Comparison of ENCODE assay signal across 21 cellular contexts in the genomic region with DNA sequence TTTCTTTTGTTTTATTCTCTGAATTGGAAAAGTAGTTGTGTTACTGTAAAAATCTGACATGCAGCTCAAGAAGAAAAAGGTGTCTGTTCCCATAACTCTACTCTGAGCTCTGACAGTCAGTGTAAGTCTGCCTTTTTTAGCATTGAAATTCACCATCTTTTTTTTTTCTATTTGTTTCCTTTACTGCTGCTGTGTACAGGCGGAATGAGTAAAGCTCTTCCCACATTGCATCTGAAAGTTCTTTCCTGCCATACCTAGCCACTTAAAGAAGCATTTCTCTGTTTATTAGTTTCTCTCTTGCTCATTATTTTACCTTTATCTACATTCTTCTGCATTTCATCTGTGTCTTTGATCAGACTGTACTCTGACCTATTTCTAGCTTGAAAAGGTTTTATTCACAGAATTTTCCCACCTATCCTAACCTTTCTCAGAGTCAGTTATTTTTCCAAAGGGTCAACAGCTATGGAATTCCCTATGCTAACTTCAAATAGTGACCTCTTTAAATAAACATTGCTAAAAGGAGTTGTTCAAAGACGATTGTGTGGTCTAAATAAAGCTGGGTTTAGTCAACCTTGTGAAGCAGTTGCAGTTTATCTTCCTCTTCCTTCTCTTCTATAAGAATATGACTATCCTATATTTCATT.
DNase-seq lines count a peak whose midpoint lies in the region; ATAC-seq, FAIRE-seq and TF ChIP-seq lines count a peak whose summit lies in the region.
"Had no signal": no experiment of that assay in that cellular context is flagged by ENCODE, and none has a peak within 500 bp of the region (broad histone marks: within the 10 kb centered on the region; RNA-seq: fewer than 3 reads in every experiment).

No MANE protein-coding gene starts in this region.

- no peak overlapping the region for H3K23ac ChIP-seq in neuronal stem cell (ENCODE audit: low read depth, low read length, poor library complexity)

- peak; percentile 82 to 99 for TF ChIP-seq EP300 in HepG2 (IDR thresholded peaks at IDR 0.05; ENCODE audit: low read depth in 2 of 2, low read length in 2 of 2)
- peak; percentile 94 for TF ChIP-seq EP300 in HepG2 (CRISPR knock-in tag; IDR thresholded peaks at IDR 0.05; ENCODE audit: borderline replicate concordance)

- peaks cover 6% of the 10 kb centered on the region for H3K27me3 Mint-ChIP-seq in Caco-2 (ENCODE audit: insufficient read depth, unreplicated experiment)

- H3K27me3 ChIP-seq in Caco-2 (replicated peaks; ENCODE audit: control insufficient read depth, insufficient read depth, low read length) (no peaks in the 10 kb centered on the region), PC-9 (ENCODE audit: insufficient read depth, low read depth) (no peaks in the 10 kb centered on the region), HepG2 (ENCODE audit: control insufficient read depth in 1 of 2, insufficient read depth in 2 of 2, low read length in 2 of 2) (no peaks in the 10 kb centered on the region), neuronal stem cell (ENCODE audit: control insufficient read depth in 3 of 3, insufficient read depth in 3 of 3, low read depth in 1 of 3, low read length in 3 of 3) (no peaks in the 10 kb centered on the region), heart left ventricle (no peaks in the 10 kb centered on the region)
- H3K27me3 ChIP-seq: BLaER1 had no signal

- peak overlapping the region; percentile 2 for H3K4me3 Mint-ChIP-seq in Caco-2 (ENCODE audit: unreplicated experiment)
- H3K4me3 Mint-ChIP-seq: CD8-positive, alpha-beta memory T cell had no signal

- no peak overlapping the region for H3K4ac ChIP-seq in neuronal stem cell (ENCODE audit: low read length)

- 0% methylated on average over 2 of the region's 2 CpGs for WGBS in HepG2 (ENCODE audit: low lambda C conversion rate)
- WGBS in neuronal stem cell (ENCODE audit: extremely low coverage in 2 of 2, insufficient read length in 2 of 2, insufficient replicate concordance in 1 of 2), 2 donors: no CpG with 5 or more reads among the region's 2 CpGs
- 34 to 57% (median 53%) methylated on average over 2 of the region's 2 CpGs for WGBS in heart left ventricle, 4 donors

- no peaks in the 10 kb centered on the region for H3K36me3 Mint-ChIP-seq in Caco-2 (ENCODE audit: insufficient read depth, unreplicated experiment)
- H3K36me3 Mint-ChIP-seq: CD8-positive, alpha-beta memory T cell had no signal

- H2BK15ac ChIP-seq in neuronal stem cell (ENCODE audit: low read length): no peak overlapping the region

- CTCF ChIA-PET in Caco-2 (lab: Charles Lee): no interaction called here
- CTCF ChIA-PET in PC-9 (lab: Charles Lee): no interaction called here
- CTCF ChIA-PET in HepG2 (lab: Yijun Ruan, JAX; ENCODE audit: low intra/inter-chr PET ratio, low total read pairs): no interaction called here

- no peaks in the 10 kb centered on the region for H3K79me1 ChIP-seq in neuronal stem cell (ENCODE audit: low read depth, low read length)

- no peak overlapping the region for H2BK12ac ChIP-seq in neuronal stem cell (ENCODE audit: low read length)

- H2BK120ac ChIP-seq in neuronal stem cell (ENCODE audit: low read depth, low read length): no peak overlapping the region

- 0 out of 2 replicates have a peak, but pooled peaks have one; percentile 31 for TF ChIP-seq RAD21 in HepG2 (CRISPR knock-in tag; IDR thresholded peaks at IDR 0.05)

- no peaks in the 10 kb centered on the region; the same call in none of the 2 replicates for H3K9me2 ChIP-seq in PC-9 (ENCODE audit: insufficient read depth)

- H3K9me3 Mint-ChIP-seq in Caco-2 (ENCODE audit: unreplicated experiment): peaks cover 19% of the 10 kb centered on the region

- H3K4me3 ChIP-seq in Caco-2 (ENCODE audit: low read depth, low read length) (no peak overlapping the region), PC-9 (no peak overlapping the region), HepG2 (replicated peaks in 1 of 3; ENCODE audit: insufficient read depth in 1 of 3, low read depth in 2 of 3, low read length in 3 of 3) (peak overlapping the region in 2 of 3 experiments; percentile 11 to 13; a peak in 2 of 6 replicates), neuronal stem cell (ENCODE audit: low read length in 2 of 2) (no peak overlapping the region), heart left ventricle (no peak overlapping the region)
- H3K4me3 ChIP-seq: BLaER1, GM23248 had no signal

- peak overlapping the region; percentile 59 for H3K9ac ChIP-seq in HepG2 (ENCODE audit: insufficient read depth, low read depth, low read length)
- H3K9ac ChIP-seq in neuronal stem cell (ENCODE audit: low read depth, low read length, poor library complexity): no peak overlapping the region
- H3K9ac ChIP-seq: BLaER1, GM23248 had no signal

- H3F3A ChIP-seq in PC-9 (ENCODE audit: insufficient read depth, low read depth): no peaks in the 10 kb centered on the region

- H3K36me3 ChIP-seq in Caco-2 (ENCODE audit: control insufficient read depth, insufficient read depth, low read length) (no peaks in the 10 kb centered on the region), PC-9 (ENCODE audit: low read depth) (no peaks in the 10 kb centered on the region), HepG2 (replicated peaks in 1 of 2; ENCODE audit: control insufficient read depth in 1 of 2, insufficient read depth in 2 of 2, low read length in 2 of 2) (no peaks in the 10 kb centered on the region), neuronal stem cell (replicated peaks in 1 of 2; ENCODE audit: control insufficient read depth in 2 of 2, insufficient read depth in 2 of 2, low read length in 2 of 2) (no peaks in the 10 kb centered on the region), heart left ventricle (no peaks in the 10 kb centered on the region)
- H3K36me3 ChIP-seq: BLaER1 had no signal

- no peak overlapping the region for H2AK5ac ChIP-seq in neuronal stem cell (ENCODE audit: low read depth, low read length)

- H3K27ac ChIP-seq in PC-9: no peak overlapping the region
- peak overlapping the region; percentile 89 for H3K27ac ChIP-seq in HepG2 (ENCODE audit: extremely low read length, insufficient read depth, low read length)
- H3K27ac ChIP-seq in neuronal stem cell (replicated peaks; ENCODE audit: low read length): no peak overlapping the region
- H3K27ac ChIP-seq in heart left ventricle: no peak overlapping the region
- H3K27ac ChIP-seq: 22Rv1, BLaER1, GM23248 had no signal

- no peak for TF ChIP-seq CTCF in Caco-2 (IDR thresholded peaks at IDR 0.05; ENCODE audit: insufficient read depth in 1 of 2, low read depth in 1 of 2, low read length in 1 of 2, severe bottlenecking in 1 of 2, unreplicated experiment in 1 of 2)
- no peak for TF ChIP-seq CTCF in PC-9 (conservative IDR thresholded peaks at IDR 0.05)
- TF ChIP-seq CTCF in HepG2 (CRISPR knock-in tag; IDR thresholded peaks at IDR 0.05): no peak
- TF ChIP-seq CTCF in heart left ventricle (IDR thresholded peaks at IDR 0.05): no peak

- peak; percentile 70 for FAIRE-seq in HepG2 (lab: Jason Lieb, UNC)
- FAIRE-seq: G401.6, GM12891, H54 had no signal

- POLR2A ChIA-PET in Caco-2 (lab: Charles Lee): no interaction called here
- POLR2A ChIA-PET in PC-9 (lab: Charles Lee; ENCODE audit: unreplicated experiment): no interaction called here
- POLR2A ChIA-PET in HepG2 (lab: Yijun Ruan, JAX): interaction anchor here (0.9 to 3.0 kb wide), 19 partner anchors 10 to 392 kb away, joined by 3 to 45 read pairs (median 4); no protein-coding TSS in a partner anchor

- H3K18ac ChIP-seq in neuronal stem cell (ENCODE audit: low read length): no peak overlapping the region

- no peak overlapping the region for H4K8ac ChIP-seq in neuronal stem cell (ENCODE audit: low read depth, low read length)

- H4K20me1 ChIP-seq in PC-9 (ENCODE audit: insufficient read depth) (no peaks in the 10 kb centered on the region), HepG2 (ENCODE audit: insufficient read depth, low read length) (no peaks in the 10 kb centered on the region)
- H4K20me1 ChIP-seq: BLaER1 had no signal

- H3K79me2 ChIP-seq in PC-9 (ENCODE audit: low read depth) (no peaks in the 10 kb centered on the region), HepG2 (ENCODE audit: insufficient read depth, low read length) (no peaks in the 10 kb centered on the region)

- peak overlapping the region; percentile 36 for H3K27ac Mint-ChIP-seq in Caco-2 (ENCODE audit: unreplicated experiment)
- H3K27ac Mint-ChIP-seq: CD8-positive, alpha-beta memory T cell had no signal

- H3K4me1 Mint-ChIP-seq in Caco-2 (ENCODE audit: low read depth, unreplicated experiment): peaks cover 12% of the 10 kb centered on the region
- H3K4me1 Mint-ChIP-seq: CD8-positive, alpha-beta memory T cell had no signal

- no peak overlapping the region for H4K91ac ChIP-seq in neuronal stem cell (ENCODE audit: low read depth, low read length, poor library complexity)

- no peak for TF ChIP-seq POLR2A in HepG2 (IDR thresholded peaks at IDR 0.05; ENCODE audit: insufficient read depth in 1 of 2, low read depth in 2 of 2, low read length in 2 of 2)
- TF ChIP-seq POLR2A in heart left ventricle (IDR thresholded peaks at IDR 0.05): no peak

- no peak for DNase-seq in Caco-2
- DNase-seq in PC-9: no peak
- DNase-seq in HepG2 (ENCODE audit: low spot score): peak; percentile 98
- no peak for DNase-seq in neuronal stem cell (ENCODE audit: low spot score)
- DNase-seq in NCI-H446 (lab: John Stamatoyannopoulos, UW): no peak
- no peak for DNase-seq in heart left ventricle
- DNase-seq: AML-193; CD8-positive, alpha-beta memory T cell; DMS 273 treated with DMSO at 0.1 percent for 48 hours; DMS79; EL; GM23248; IMR-90; KG1 had no signal

- no peak overlapping the region for H2BK5ac ChIP-seq in neuronal stem cell (ENCODE audit: low read length)

- intact Hi-C loops in Caco-2 (cut with micrococcal nuclease; ENCODE audit: unreplicated experiment) (loop anchor here (1.0 kb wide), 1 partner anchor 23 kb away; no protein-coding TSS in a partner anchor), PC-9 (cut with micrococcal nuclease; ENCODE audit: unreplicated experiment) (no loop called here), HepG2 (cut with micrococcal nuclease; ENCODE audit: unreplicated experiment) (loop anchor here (1.0 to 2.0 kb wide), 5 partner anchors 22 to 70 kb away; no protein-coding TSS in a partner anchor), heart left ventricle (cut with DNase I) (no loop called here)

- H2AFZ ChIP-seq in PC-9 (peak overlapping the region; percentile 0; the same call in 1 of the 2 replicates), HepG2 (ENCODE audit: low read length) (no peak overlapping the region), neuronal stem cell (ENCODE audit: low read length) (peak overlapping the region; percentile 27)
- H2AFZ ChIP-seq: GM23248 had no signal

- H3K9me3 ChIP-seq in Caco-2: no peaks in the 10 kb centered on the region
- no peaks in the 10 kb centered on the region for H3K9me3 ChIP-seq in PC-9 (ENCODE audit: insufficient read depth, low read depth)
- no peaks in the 10 kb centered on the region for H3K9me3 ChIP-seq in HepG2 (ENCODE audit: low read length)
- H3K9me3 ChIP-seq in neuronal stem cell (replicated peaks in 1 of 2; ENCODE audit: control insufficient read depth in 2 of 2, insufficient read depth in 1 of 2, low read depth in 1 of 2, low read length in 2 of 2): no peaks in the 10 kb centered on the region
- no peaks in the 10 kb centered on the region for H3K9me3 ChIP-seq in heart left ventricle
- H3K9me3 ChIP-seq: BLaER1 had no signal

- peak; percentile 96 for ATAC-seq in HepG2
- ATAC-seq in HG02678 (IDR thresholded peaks at IDR 0.05; ENCODE audit: unreplicated experiment): no peak
- ATAC-seq in heart left ventricle: no peak
- ATAC-seq: HCT116 had no signal

- H3K4me2 ChIP-seq in PC-9 (no peak overlapping the region), HepG2 (ENCODE audit: low read depth, low read length) (peak overlapping the region; percentile 32), neuronal stem cell (ENCODE audit: insufficient read depth, low read length, poor library complexity, severe bottlenecking) (no peak overlapping the region)
- H3K4me2 ChIP-seq: BLaER1 had no signal

- in situ Hi-C loops in HepG2 (cut with HindIII; ENCODE audit: extremely low pct_ligation_motif_present, low pct_unique_long_range_greater_than_20kb): loop anchor here (5.0 kb wide), 1 partner anchor 66 kb away; no protein-coding TSS in a partner anchor

- H3K4me1 ChIP-seq in Caco-2 (no peaks in the 10 kb centered on the region), PC-9 (replicated peaks; ENCODE audit: insufficient read depth) (no peaks in the 10 kb centered on the region), HepG2 (ENCODE audit: insufficient read depth, low read length) (peaks cover 45% of the 10 kb centered on the region), neuronal stem cell (ENCODE audit: control insufficient read depth in 2 of 2, insufficient read depth in 1 of 2, low read depth in 1 of 2, low read length in 2 of 2) (no peaks in the 10 kb centered on the region), heart left ventricle (no peaks in the 10 kb centered on the region)
- H3K4me1 ChIP-seq: BLaER1 had no signal

- no TSS peak for BruUV-seq in Caco-2 (replicated peaks; lab: Mats Ljungman, UMichigan)
- no TSS peak for BruUV-seq in PC-9 (replicated peaks; lab: Mats Ljungman, UMichigan)
- BruUV-seq in HepG2 (replicated peaks; lab: Mats Ljungman, UMichigan): TSS peak; percentile 96

- no peak overlapping the region for H3K14ac ChIP-seq in neuronal stem cell (ENCODE audit: low read length)

Comparison
In these comparisons a context has a peak if more than half of its experiments do, and no peak if none do; other contexts are left out.
1. H3K4me3 ChIP-seq: peak in HepG2 (2 of 3); none in Caco-2 (single experiment), PC-9 (single experiment), neuronal stem cell (0 of 2) and heart left ventricle (0 of 12).
2. intact Hi-C loops: an anchor here in Caco-2 (1.0 kb wide) and HepG2 (1.0 to 2.0 kb wide); none called in PC-9 and heart left ventricle.